Comparison of ENCODE assay signal across 8 cellular contexts in genomic region chr20:16476032-16476431, GRCh38.
DNase-seq lines count a peak whose midpoint lies in the region; ATAC-seq, FAIRE-seq and TF ChIP-seq lines count a peak whose summit lies in the region.

No MANE protein-coding gene starts in this region.

- POLR2A ChIA-PET in MCF 10A (lab: Yijun Ruan, JAX) = interaction anchor here (1.2 kb wide), 1 partner anchor 11 kb away, joined by 3 read pairs; no protein-coding TSS in a partner anchor

- peak; percentile 60 for DNase-seq in activated CD4-positive, alpha-beta T cell treated with anti-CD3 and anti-CD28 coated beads, Interleukin-2, amount 10 ng/mL, durations not matched to agents 24 days and 14 days
- no peak for DNase-seq in activated CD4-positive, alpha-beta T cell treated with anti-CD3 and anti-CD28 coated beads for 4 hours
- peak; percentile 45 for DNase-seq in NCI-H460 (ENCODE audit: extremely low read depth, low read depth)
- DNase-seq in MCF 10A (ENCODE audit: unreplicated experiment) = peak; percentile 57
- no peak for DNase-seq in kidney epithelial cell (ENCODE audit: low read depth)
- DNase-seq in urothelium cell line (ENCODE audit: low spot score) = peak; percentile 29
- DNase-seq in activated T-cell treated with anti-CD3 and anti-CD28 coated beads, Interleukin-2, amount 50 U/mL, for 48 hours = no peak

- TF ChIP-seq CTCF in MCF 10A (IDR thresholded peaks at IDR 0.05; ENCODE audit: unreplicated experiment) (peak; percentile 68), kidney epithelial cell (IDR thresholded peaks at IDR 0.05; ENCODE audit: insufficient read depth, low read length, poor library complexity, severe bottlenecking) (peak; percentile 58)

- H3K36me3 ChIP-seq in kidney epithelial cell (ENCODE audit: control insufficient read depth, insufficient read depth, low read length) = no peaks in the 10 kb centered on the region

- H3K27me3 Mint-ChIP-seq in activated CD4-positive, alpha-beta T cell treated with anti-CD3 and anti-CD28 coated beads, Interleukin-2, amount 10 ng/mL, durations not matched to agents 24 days and 14 days = no peaks in the 10 kb centered on the region
- no peaks in the 10 kb centered on the region for H3K27me3 Mint-ChIP-seq in MCF 10A (ENCODE audit: insufficient read depth, unreplicated experiment)

- BruUV-seq in MCF 10A (replicated peaks; lab: Mats Ljungman, UMichigan) = no TSS peak

- CTCF ChIA-PET in MCF 10A (lab: Yijun Ruan, JAX) = interaction anchor here (0.5 to 2.5 kb wide), 52 partner anchors 10 to 1815 kb away, joined by 3 to 23 read pairs (median 4); no protein-coding TSS in a partner anchor

- no peak overlapping the region for H3K4me3 Mint-ChIP-seq in activated CD4-positive, alpha-beta T cell treated with anti-CD3 and anti-CD28 coated beads, Interleukin-2, amount 10 ng/mL, durations not matched to agents 24 days and 14 days
- no peak overlapping the region for H3K4me3 Mint-ChIP-seq in MCF 10A (ENCODE audit: unreplicated experiment)

- H3K27me3 ChIP-seq in kidney epithelial cell (ENCODE audit: control insufficient read depth, insufficient read depth, low read length) = no peaks in the 10 kb centered on the region

- intact Hi-C loops in activated CD4-positive, alpha-beta T cell treated with anti-CD3 and anti-CD28 coated beads, Interleukin-2, amount 10 ng/mL, durations not matched to agents 24 days and 14 days (cut with micrococcal nuclease) = loop anchor here (10.0 kb wide), 1 partner anchor 771 kb away; no protein-coding TSS in a partner anchor
- intact Hi-C loops in MCF 10A (cut with micrococcal nuclease) = loop anchor here (5.0 kb wide), 1 partner anchor 544 kb away; no protein-coding TSS in a partner anchor

- no peak overlapping the region for H3K27ac Mint-ChIP-seq in activated CD4-positive, alpha-beta T cell treated with anti-CD3 and anti-CD28 coated beads, Interleukin-2, amount 10 ng/mL, durations not matched to agents 24 days and 14 days
- H3K27ac Mint-ChIP-seq in MCF 10A (ENCODE audit: low read depth, unreplicated experiment) = no peak overlapping the region

- no peaks in the 10 kb centered on the region for H3K9me3 Mint-ChIP-seq in activated CD4-positive, alpha-beta T cell treated with anti-CD3 and anti-CD28 coated beads, Interleukin-2, amount 10 ng/mL, durations not matched to agents 24 days and 14 days
- no peaks in the 10 kb centered on the region for H3K9me3 Mint-ChIP-seq in MCF 10A (ENCODE audit: unreplicated experiment)

- ATAC-seq in HG03108 (IDR thresholded peaks at IDR 0.05; ENCODE audit: unreplicated experiment) = peak; percentile 63

- no peak for FAIRE-seq in urothelium cell line (lab: Jason Lieb, UNC)

- H3K4me3 ChIP-seq in kidney epithelial cell (ENCODE audit: low read depth, low read length) = no peak overlapping the region

- H3K4me1 Mint-ChIP-seq in activated CD4-positive, alpha-beta T cell treated with anti-CD3 and anti-CD28 coated beads, Interleukin-2, amount 10 ng/mL, durations not matched to agents 24 days and 14 days = peaks cover 4% of the 10 kb centered on the region
- H3K4me1 Mint-ChIP-seq in MCF 10A (ENCODE audit: insufficient read depth, unreplicated experiment) = no peaks in the 10 kb centered on the region

- no peaks in the 10 kb centered on the region for H3K36me3 Mint-ChIP-seq in activated CD4-positive, alpha-beta T cell treated with anti-CD3 and anti-CD28 coated beads, Interleukin-2, amount 10 ng/mL, durations not matched to agents 24 days and 14 days (ENCODE audit: low read depth)
- H3K36me3 Mint-ChIP-seq in MCF 10A (ENCODE audit: insufficient read depth, unreplicated experiment) = no peaks in the 10 kb centered on the region

Comparison
In these comparisons a context has a peak if more than half of its experiments do, and no peak if none do; other contexts are left out.
1. DNase-seq: peak in activated CD4-positive, alpha-beta T cell treated with anti-CD3 and anti-CD28 coated beads, Interleukin-2, amount 10 ng/mL, durations not matched to agents 24 days and 14 days (single experiment), NCI-H460 (single experiment), MCF 10A (single experiment) and urothelium cell line (single experiment); none in activated CD4-positive, alpha-beta T cell treated with anti-CD3 and anti-CD28 coated beads for 4 hours (0 of 2), kidney epithelial cell (single experiment) and activated T-cell treated with anti-CD3 and anti-CD28 coated beads, Interleukin-2, amount 50 U/mL, for 48 hours (0 of 2).